16 cellular contexts compared by ENCODE assay signal in genomic region chr19:45348367-45349125, GRCh38. TPM values are rescaled to one million over a fixed set of nuclear protein-coding genes. Genes with fewer than 3 reads are reported as not detected.
DNase-seq lines count a peak whose midpoint lies in the region; ATAC-seq and TF ChIP-seq lines count a peak whose summit lies in the region.
"Had no signal": no experiment of that assay in that cellular context is flagged by ENCODE, and none has a peak within 500 bp of the region (broad histone marks: within the 10 kb centered on the region; RNA-seq: fewer than 3 reads in every experiment).

No MANE protein-coding gene starts in this region.

- H3K23ac ChIP-seq in IMR-90 (ENCODE audit: low read depth, low read length), result no peak overlapping the region

- CTCF ChIA-PET in Caco-2 (lab: Charles Lee) (no interaction called here), IMR-90 (lab: Yijun Ruan, JAX) (no interaction called here)

- H2AFZ ChIP-seq in IMR-90 (replicated peaks; ENCODE audit: low read length, poor library complexity), result peak overlapping the region; percentile 23

- H4K5ac ChIP-seq in IMR-90 (ENCODE audit: low read depth, low read length), result no peak overlapping the region

- H3K27ac Mint-ChIP-seq in Caco-2 (ENCODE audit: unreplicated experiment), result peak overlapping the region; percentile 56

- intact Hi-C loops in Caco-2 (cut with micrococcal nuclease; ENCODE audit: unreplicated experiment) (no loop called here), IMR-90 (cut with micrococcal nuclease) (no loop called here), dorsolateral prefrontal cortex (cut with DNase I) (no loop called here)

- TF ChIP-seq RAD21 in IMR-90 (IDR thresholded peaks at IDR 0.05; ENCODE audit: low read length), result no peak

- H3K27me3 ChIP-seq in Caco-2 (replicated peaks; ENCODE audit: control insufficient read depth, insufficient read depth, low read length) (no peaks in the 10 kb centered on the region), IMR-90 (ENCODE audit: control insufficient read depth, insufficient read depth, low read length) (peaks cover 2% of the 10 kb centered on the region; the same call in 1 of the 2 replicates), dorsolateral prefrontal cortex (peaks cover 0 to 33% (median 8%) of the 10 kb centered on the region in 45 donors)

- 82% methylated on average over 15 of the region's 23 CpGs; no CpG with 5 or more reads in 1 of the 2 experiments for WGBS in IMR-90 (ENCODE audit: extremely low coverage in 2 of 2, insufficient read length in 1 of 2), 2 experiments

- no peak overlapping the region for H3K14ac ChIP-seq in IMR-90 (replicated peaks; ENCODE audit: low read depth, low read length)

- no peaks in the 10 kb centered on the region; the same call in 1 of the 2 replicates for H3K36me3 ChIP-seq in Caco-2 (ENCODE audit: control insufficient read depth, insufficient read depth, low read length)
- peaks cover 27% of the 10 kb centered on the region for H3K36me3 ChIP-seq in IMR-90 (ENCODE audit: control insufficient read depth, insufficient read depth, low read length)

- TF ChIP-seq CTCF in Caco-2 (IDR thresholded peaks at IDR 0.05; ENCODE audit: insufficient read depth in 1 of 2, low read depth in 1 of 2, low read length in 1 of 2, severe bottlenecking in 1 of 2, unreplicated experiment in 1 of 2) (no peak), IMR-90 (conservative IDR thresholded peaks at IDR 0.05; ENCODE audit: low read depth, low read length) (no peak), choroid plexus epithelial cell (conservative IDR thresholded peaks at IDR 0.05; ENCODE audit: low read depth, low read length) (no peak), dorsolateral prefrontal cortex (IDR thresholded peaks at IDR 0.05 in 54 of 56, conservative IDR thresholded peaks at IDR 0.05 in 2 of 56; ENCODE audit: low read depth in 1 of 56, partially characterized antibody in 56 of 56) (no peak)

- H3K4me2 ChIP-seq in IMR-90 (ENCODE audit: low read depth, low read length), result no peak overlapping the region

- no peak for TF ChIP-seq POLR2A in IMR-90 (IDR thresholded peaks at IDR 0.05; ENCODE audit: low read depth, low read length)

- H3K27ac ChIP-seq in IMR-90 (ENCODE audit: insufficient read depth, low read length) (no peak overlapping the region), dorsolateral prefrontal cortex (no peak overlapping the region)

- no peak overlapping the region for H3K56ac ChIP-seq in IMR-90 (ENCODE audit: extremely low read depth, insufficient read depth, low read length)

- H3K79me1 ChIP-seq in IMR-90 (ENCODE audit: low read depth in 1 of 2, low read length in 2 of 2), result 0 out of 4 replicates have a peak, but pooled peaks cover 0 to 4% of the 10 kb centered on the region in 2 experiments

- peaks cover 13% of the 10 kb centered on the region for H3K4me1 Mint-ChIP-seq in Caco-2 (ENCODE audit: low read depth, unreplicated experiment)

- H3K4me3 ChIP-seq in Caco-2 (ENCODE audit: low read depth, low read length) (no peak overlapping the region), IMR-90 (ENCODE audit: insufficient read depth, low read depth, low read length) (no peak overlapping the region), choroid plexus epithelial cell (ENCODE audit: low read depth, low read length) (no peak overlapping the region), dorsolateral prefrontal cortex (no peak overlapping the region)

- POLR2A ChIA-PET in Caco-2 (lab: Charles Lee), result no interaction called here
- POLR2A ChIA-PET in IMR-90 (lab: Charles Lee; ENCODE audit: unreplicated experiment), result no interaction called here

- no peak overlapping the region for H2BK120ac ChIP-seq in IMR-90 (ENCODE audit: low read depth, low read length)

- no peak for ATAC-seq in IMR-90 (ENCODE audit: low read depth)
- ATAC-seq: Panc1 had no signal

- dilution Hi-C loops in IMR-90 (cut with HindIII; ENCODE audit: low sequenced_read_pairs, unreplicated experiment), result no loop called here

- H2AK9ac ChIP-seq in IMR-90 (replicated peaks; ENCODE audit: low read depth, low read length, poor library complexity), result peak overlapping the region; percentile 78

- no peak for DNase-seq in Caco-2
- DNase-seq in IMR-90, result no peak
- peak; percentile 28 for DNase-seq in choroid plexus epithelial cell (ENCODE audit: low read depth)
- DNase-seq in dorsolateral prefrontal cortex, result no peak
- no peak for DNase-seq in stimulated activated naive CD4-positive, alpha-beta T cell (lab: John Stamatoyannopoulos, UW)
- no peak for DNase-seq in mucosa of gallbladder (ENCODE audit: low spot score)
- DNase-seq: C1 segment of cervical spinal cord, DMS79, NCI-H1417 treated with DMSO at 0.1 percent for 48 hours, NCI-H2029, NCI-H2171 treated with DMSO at 0.1 percent for 48 hours, NCI-H774, Right ventricle myocardium superior had no signal

- BruUV-seq in Caco-2 (replicated peaks; lab: Mats Ljungman, UMichigan) (no TSS peak), IMR-90 (replicated peaks; lab: Mats Ljungman, UMichigan) (no TSS peak)

- H2BK15ac ChIP-seq in IMR-90 (ENCODE audit: low read depth, low read length), result no peak overlapping the region

- H3K4ac ChIP-seq in IMR-90 (ENCODE audit: low read depth, low read length), result no peak overlapping the region

- H4K8ac ChIP-seq in IMR-90 (ENCODE audit: low read depth in 2 of 2, low read length in 2 of 2), result no peak overlapping the region

- no peak overlapping the region for H4K91ac ChIP-seq in IMR-90 (ENCODE audit: insufficient read depth, low read depth, low read length)

- H3K9me3 Mint-ChIP-seq in Caco-2 (ENCODE audit: unreplicated experiment), result no peaks in the 10 kb centered on the region

- H3K18ac ChIP-seq in IMR-90 (ENCODE audit: low read depth, low read length), result no peak overlapping the region

- no peak overlapping the region for H2BK5ac ChIP-seq in IMR-90 (ENCODE audit: low read depth, low read length, poor library complexity, severe bottlenecking)

- no peaks in the 10 kb centered on the region for H3K9me3 ChIP-seq in Caco-2
- H3K9me3 ChIP-seq in IMR-90 (ENCODE audit: control insufficient read depth, insufficient read depth, low read length), result no peaks in the 10 kb centered on the region

- H3K4me3 Mint-ChIP-seq in Caco-2 (ENCODE audit: unreplicated experiment), result no peak overlapping the region

- H3K27me3 Mint-ChIP-seq in Caco-2 (ENCODE audit: insufficient read depth, unreplicated experiment), result no peaks in the 10 kb centered on the region

- H2AK5ac ChIP-seq in IMR-90 (ENCODE audit: low read depth, low read length), result no peak overlapping the region

- peaks cover 58% of the 10 kb centered on the region for H3K36me3 Mint-ChIP-seq in Caco-2 (ENCODE audit: insufficient read depth, unreplicated experiment)

- H2BK20ac ChIP-seq in IMR-90 (ENCODE audit: low read depth, low read length), result no peak overlapping the region

- peaks cover 12% of the 10 kb centered on the region for H4K20me1 ChIP-seq in IMR-90 (ENCODE audit: insufficient read depth, low read length)

- in situ Hi-C loops in IMR-90 (cut with MboI; ENCODE audit: low sequenced_read_pairs), result no loop called here

- H3K9ac ChIP-seq in IMR-90 (ENCODE audit: low read depth, low read length), result no peak overlapping the region

- H3K9me1 ChIP-seq in IMR-90 (ENCODE audit: insufficient read depth, low read length), result peaks cover 2% of the 10 kb centered on the region; the same call in 1 of the 2 replicates

- H3K4me1 ChIP-seq in Caco-2 (peaks cover 6% of the 10 kb centered on the region; the same call in 1 of the 2 replicates), IMR-90 (ENCODE audit: control insufficient read depth, insufficient read depth, low read length) (no peaks in the 10 kb centered on the region)

TF ChIP-seq in IMR-90, 13 proteins besides CTCF, POLR2A, EP300 and RAD21:
- peak; percentile 76 for TF ChIP-seq CEBPB (IDR thresholded peaks at IDR 0.05; ENCODE audit: low read depth, low read length)
- TF ChIP-seq MAZ (IDR thresholded peaks at IDR 0.05; ENCODE audit: borderline replicate concordance, low read depth, low read length), result no peak

RNA-seq across cellular contexts. Expression of gene KLC3, which starts 8.0 kb away (rescaled TPM):
- 7.1 and 10.2 TPM in 2 replicates for total RNA-seq in Caco-2 (2022)
- under 0.01 and 0.18 TPM in 2 replicates for total RNA-seq in IMR-90 (2012; rRNA removed)
- 0.09 and 0.14 TPM in 2 replicates for polyA plus RNA-seq in IMR-90 (2012; rRNA removed)
- polyA plus RNA-seq in IMR-90 (2012; cell fraction: cytosol; rRNA removed), result 0.19 and 0.22 TPM in 2 replicates
- polyA plus RNA-seq in IMR-90 (2012; cell fraction: nucleus; rRNA removed; ENCODE audit: low replicate concordance), result 0.11 and 0.24 TPM in 2 replicates
- 1 to 10 TPM in 40 of 120 experiments, under 1 TPM in 67, not detected in 13; 0.20 to 4.4 (median 0.85) TPM for total RNA-seq in dorsolateral prefrontal cortex
- 0.23 TPM for total RNA-seq in mucosa of gallbladder
- total RNA-seq: LHCN-M2, Right ventricle myocardium superior had no signal

RNA-seq across cellular contexts. Expression of gene ERCC2, which starts 21.8 kb away (rescaled TPM):
- total RNA-seq in Caco-2 (2022) (86.8 and 89.5 TPM in 2 replicates), IMR-90 (2012; rRNA removed) (26.7 and 30.6 TPM in 2 replicates), dorsolateral prefrontal cortex (10 to 100 TPM; 17.0 to 43.9 (median 26.6) TPM), mucosa of gallbladder (23.8 TPM)
- polyA plus RNA-seq in IMR-90 (2012; rRNA removed), result 66.5 and 75.6 TPM in 2 replicates
- polyA plus RNA-seq in IMR-90 (2012; cell fraction: cytosol; rRNA removed), result 51.6 and 67.4 TPM in 2 replicates
- 119 and 274 TPM in 2 replicates for polyA plus RNA-seq in IMR-90 (2012; cell fraction: nucleus; rRNA removed; ENCODE audit: low replicate concordance)

RNA-seq across cellular contexts. Expression of gene CKM, which starts 25.9 kb away (rescaled TPM):
- total RNA-seq in Caco-2 (2022), result not detected in 2 replicates
- not detected in 2 replicates for total RNA-seq in IMR-90 (2012; rRNA removed)
- not detected in 2 replicates for polyA plus RNA-seq in IMR-90 (2012; rRNA removed)
- polyA plus RNA-seq in IMR-90 (2012; cell fraction: cytosol; rRNA removed), result 0.04 TPM in 1 of 2 replicates, not detected in the other
- 0.09 TPM in 1 of 2 replicates, not detected in the other for polyA plus RNA-seq in IMR-90 (2012; cell fraction: nucleus; rRNA removed; ENCODE audit: low replicate concordance)
- total RNA-seq in dorsolateral prefrontal cortex, result under 1 TPM in 1 of 120 experiments, not detected in 119; 0.27 TPM
- total RNA-seq in mucosa of gallbladder, result not detected
- total RNA-seq: LHCN-M2, NCI-H460 had no signal

RNA-seq across cellular contexts. Expression of gene PPP1R13L, which starts 56.3 kb away (rescaled TPM):
- 65.8 and 68.6 TPM in 2 replicates for total RNA-seq in Caco-2 (2022)
- 0.56 and 3.0 TPM in 2 replicates for total RNA-seq in IMR-90 (2012; rRNA removed)
- 11.6 and 13.3 TPM in 2 replicates for polyA plus RNA-seq in IMR-90 (2012; rRNA removed)
- polyA plus RNA-seq in IMR-90 (2012; cell fraction: cytosol; rRNA removed), result 11.6 and 19.4 TPM in 2 replicates
- 24.0 and 44.8 TPM in 2 replicates for polyA plus RNA-seq in IMR-90 (2012; cell fraction: nucleus; rRNA removed; ENCODE audit: low replicate concordance)
- 10 to 100 TPM in 68 of 120 experiments, 1 to 10 TPM in 52; 3.8 to 23.2 (median 11.0) TPM for total RNA-seq in dorsolateral prefrontal cortex
- 54.2 TPM for total RNA-seq in mucosa of gallbladder

RNA-seq across cellular contexts. Expression of gene POLR1G, which starts 57.9 kb away (rescaled TPM):
- 27.7 and 31.1 TPM in 2 replicates for total RNA-seq in Caco-2 (2022)
- total RNA-seq in IMR-90 (2012; rRNA removed), result 10.3 and 12.5 TPM in 2 replicates
- 8.0 and 8.8 TPM in 2 replicates for polyA plus RNA-seq in IMR-90 (2012; rRNA removed)
- 3.3 and 3.9 TPM in 2 replicates for polyA plus RNA-seq in IMR-90 (2012; cell fraction: cytosol; rRNA removed)
- 2.0 and 2.1 TPM in 2 replicates for polyA plus RNA-seq in IMR-90 (2012; cell fraction: nucleus; rRNA removed; ENCODE audit: low replicate concordance)
- total RNA-seq in dorsolateral prefrontal cortex, result 10 to 100 TPM in 2 of 120 experiments, 1 to 10 TPM in 118; 2.4 to 10.7 (median 5.3) TPM
- 4.9 TPM for total RNA-seq in mucosa of gallbladder
